Comparison of ENCODE assay signal across 10 cellular contexts in genomic region chr1:54486864-54487263, GRCh38.
A peak's percentile ranks its signal among the peaks of the same experiment; 100 is the strongest.
DNase-seq lines count a peak whose midpoint lies in the region; ATAC-seq and TF ChIP-seq lines count a peak whose summit lies in the region.
"Had no signal": no experiment of that assay in that cellular context is flagged by ENCODE, and none has a peak within 500 bp of the region (broad histone marks: within the 10 kb centered on the region; RNA-seq: fewer than 3 reads in every experiment).

No MANE protein-coding gene starts in this region.

- POLR2A ChIA-PET in activated naive CD8-positive, alpha-beta T cell treated with anti-CD3 and anti-CD28 coated beads, Interleukin-2, amount 10 ng/mL, durations not matched to agents 7 days and 5 days (lab: Charles Lee), result interaction anchor here (0.8 to 6.6 kb wide), 6 partner anchors 10 to 82 kb away, joined by 3 to 74 read pairs (median 7); partner anchors contain the start of gene SSBP3

- peak overlapping the region in 1 of 2 donors; percentile 65 for H3K4me3 ChIP-seq in muscle layer of colon (ENCODE audit: low read depth in 1 of 2, low read length in 2 of 2)
- H3K4me3 ChIP-seq in vagina, result peak overlapping the region in 1 of 2 donors; percentile 67
- no peak overlapping the region for H3K4me3 ChIP-seq in MM.1S (ENCODE audit: low read length)
- H3K4me3 ChIP-seq: mucosa of descending colon had no signal

- peaks cover 19% of the 10 kb centered on the region for H3K27me3 Mint-ChIP-seq in activated naive CD8-positive, alpha-beta T cell treated with anti-CD3 and anti-CD28 coated beads, Interleukin-2, amount 10 ng/mL, durations not matched to agents 7 days and 5 days
- peaks cover 8% of the 10 kb centered on the region for H3K27me3 Mint-ChIP-seq in activated naive CD8-positive, alpha-beta T cell treated with anti-CD3 and anti-CD28 coated beads for 36 hours
- no peaks in the 10 kb centered on the region for H3K27me3 Mint-ChIP-seq in activated T-helper 17 cell treated with anti-CD3 and anti-CD28 coated beads, Interleukin-2, amount 50 U/mL, for 72 hours

- H3K27ac Mint-ChIP-seq in activated naive CD8-positive, alpha-beta T cell treated with anti-CD3 and anti-CD28 coated beads, Interleukin-2, amount 10 ng/mL, durations not matched to agents 7 days and 5 days, result peak overlapping the region; percentile 7
- no peak overlapping the region for H3K27ac Mint-ChIP-seq in activated naive CD8-positive, alpha-beta T cell treated with anti-CD3 and anti-CD28 coated beads for 36 hours
- no peak overlapping the region for H3K27ac Mint-ChIP-seq in activated T-helper 17 cell treated with anti-CD3 and anti-CD28 coated beads, Interleukin-2, amount 50 U/mL, for 72 hours

- H3F3A ChIP-seq in MM.1S (ENCODE audit: insufficient read depth, low read length), result 0 out of 2 replicates have a peak, but pooled peaks cover 11% of the 10 kb centered on the region

- H3K4me1 ChIP-seq in muscle layer of colon (ENCODE audit: insufficient read depth, low read length), result peaks cover 48% of the 10 kb centered on the region
- H3K4me1 ChIP-seq in vagina, result peaks cover 41% of the 10 kb centered on the region
- H3K4me1 ChIP-seq in MM.1S (ENCODE audit: low read length), result peaks cover 11% of the 10 kb centered on the region

- H3K9ac ChIP-seq in muscle layer of colon (ENCODE audit: low read length), result peak overlapping the region; percentile 76
- H3K9ac ChIP-seq in MM.1S (ENCODE audit: low read length), result no peak overlapping the region

- intact Hi-C loops in vagina (cut with DNase I), result loop anchor here (10.0 kb wide), 1 partner anchor 272 kb away; no protein-coding TSS in a partner anchor

- peaks cover 29% of the 10 kb centered on the region for H3K4me1 Mint-ChIP-seq in activated naive CD8-positive, alpha-beta T cell treated with anti-CD3 and anti-CD28 coated beads, Interleukin-2, amount 10 ng/mL, durations not matched to agents 7 days and 5 days
- H3K4me1 Mint-ChIP-seq in activated naive CD8-positive, alpha-beta T cell treated with anti-CD3 and anti-CD28 coated beads for 36 hours, result peaks cover 35% of the 10 kb centered on the region
- peaks cover 16% of the 10 kb centered on the region for H3K4me1 Mint-ChIP-seq in activated T-helper 17 cell treated with anti-CD3 and anti-CD28 coated beads, Interleukin-2, amount 50 U/mL, for 72 hours

- H3K27me3 ChIP-seq in muscle layer of colon (ENCODE audit: control insufficient read depth in 1 of 2, insufficient read depth in 2 of 2, low read length in 2 of 2) (no peaks in the 10 kb centered on the region), vagina (no peaks in the 10 kb centered on the region), MM.1S (replicated peaks; ENCODE audit: insufficient read depth, low read length) (peaks cover 20% of the 10 kb centered on the region)

- peak overlapping the region; percentile 26 for H3K4me3 Mint-ChIP-seq in activated naive CD8-positive, alpha-beta T cell treated with anti-CD3 and anti-CD28 coated beads, Interleukin-2, amount 10 ng/mL, durations not matched to agents 7 days and 5 days
- H3K4me3 Mint-ChIP-seq in activated naive CD8-positive, alpha-beta T cell treated with anti-CD3 and anti-CD28 coated beads for 36 hours, result no peak overlapping the region
- H3K4me3 Mint-ChIP-seq in activated T-helper 17 cell treated with anti-CD3 and anti-CD28 coated beads, Interleukin-2, amount 50 U/mL, for 72 hours, result peak overlapping the region; percentile 71

- no peak for DNase-seq in activated naive CD8-positive, alpha-beta T cell treated with anti-CD3 and anti-CD28 coated beads, Interleukin-2, amount 10 ng/mL, durations not matched to agents 7 days and 5 days
- DNase-seq in activated naive CD8-positive, alpha-beta T cell treated with anti-CD3 and anti-CD28 coated beads for 36 hours, result no peak
- no peak for DNase-seq in vagina (ENCODE audit: extremely low spot score in 2 of 2)
- no peak for DNase-seq in D341Med (ENCODE audit: low spot score)
- DNase-seq in MM.1S, result no peak
- DNase-seq in putamen (ENCODE audit: low spot score), result no peak
- DNase-seq: NK-92 treated with Interleukin-12 subunit alpha and Interleukin-12 subunit beta, amount 100 ng/mL, for 24 hours had no signal

- ATAC-seq in activated naive CD8-positive, alpha-beta T cell treated with anti-CD3 and anti-CD28 coated beads, Interleukin-2, amount 10 ng/mL, durations not matched to agents 7 days and 5 days (ENCODE audit: low read depth), result no peak
- no peak for ATAC-seq in activated T-helper 17 cell treated with anti-CD3 and anti-CD28 coated beads, Interleukin-2, amount 50 U/mL, for 72 hours (replicated peaks)
- ATAC-seq: mucosa of descending colon had no signal

- no peaks in the 10 kb centered on the region for H3K79me2 ChIP-seq in MM.1S (ENCODE audit: low read length)

- no peaks in the 10 kb centered on the region for H4K20me1 ChIP-seq in MM.1S (ENCODE audit: insufficient read depth, low read length)

- peak overlapping the region; percentile 91 for H3K27ac ChIP-seq in muscle layer of colon (ENCODE audit: low read depth, low read length)
- peak overlapping the region; percentile 90 for H3K27ac ChIP-seq in vagina
- no peak overlapping the region for H3K27ac ChIP-seq in MM.1S (ENCODE audit: low read length)

- H3K4me2 ChIP-seq in MM.1S (ENCODE audit: low read depth, low read length), result no peak overlapping the region

- H3K36me3 ChIP-seq in muscle layer of colon (ENCODE audit: insufficient read depth, low read length) (no peaks in the 10 kb centered on the region), vagina (no peaks in the 10 kb centered on the region), MM.1S (replicated peaks; ENCODE audit: insufficient read depth, low read length) (no peaks in the 10 kb centered on the region)

- TF ChIP-seq POLR2A in vagina (IDR thresholded peaks at IDR 0.05), result no peak

- no peaks in the 10 kb centered on the region for H3K9me3 Mint-ChIP-seq in activated naive CD8-positive, alpha-beta T cell treated with anti-CD3 and anti-CD28 coated beads, Interleukin-2, amount 10 ng/mL, durations not matched to agents 7 days and 5 days
- H3K9me3 Mint-ChIP-seq in activated naive CD8-positive, alpha-beta T cell treated with anti-CD3 and anti-CD28 coated beads for 36 hours, result no peaks in the 10 kb centered on the region
- H3K9me3 Mint-ChIP-seq in activated T-helper 17 cell treated with anti-CD3 and anti-CD28 coated beads, Interleukin-2, amount 50 U/mL, for 72 hours, result no peaks in the 10 kb centered on the region

- no peaks in the 10 kb centered on the region for H3K9me3 ChIP-seq in muscle layer of colon (ENCODE audit: low read length)
- no peaks in the 10 kb centered on the region for H3K9me3 ChIP-seq in vagina
- H3K9me3 ChIP-seq in MM.1S (replicated peaks; ENCODE audit: insufficient read depth, low read length), result no peaks in the 10 kb centered on the region
- H3K9me3 ChIP-seq: mucosa of descending colon had no signal

- H3K9me2 ChIP-seq in MM.1S (replicated peaks; ENCODE audit: insufficient read depth, low read length), result no peaks in the 10 kb centered on the region

- TF ChIP-seq CTCF in vagina (IDR thresholded peaks at IDR 0.05), result no peak
- TF ChIP-seq CTCF in MM.1S (IDR thresholded peaks at IDR 0.05; ENCODE audit: low read length), result no peak

- no peak overlapping the region for H2AFZ ChIP-seq in MM.1S (ENCODE audit: low read length)

- no peaks in the 10 kb centered on the region for H3K36me3 Mint-ChIP-seq in activated naive CD8-positive, alpha-beta T cell treated with anti-CD3 and anti-CD28 coated beads, Interleukin-2, amount 10 ng/mL, durations not matched to agents 7 days and 5 days
- no peaks in the 10 kb centered on the region for H3K36me3 Mint-ChIP-seq in activated naive CD8-positive, alpha-beta T cell treated with anti-CD3 and anti-CD28 coated beads for 36 hours
- no peaks in the 10 kb centered on the region for H3K36me3 Mint-ChIP-seq in activated T-helper 17 cell treated with anti-CD3 and anti-CD28 coated beads, Interleukin-2, amount 50 U/mL, for 72 hours (ENCODE audit: low read depth)
